29 cellular contexts compared by ENCODE assay signal in genomic region chr17:83179811-83180210, GRCh38.
DNase-seq lines count a peak whose midpoint lies in the region; ATAC-seq, FAIRE-seq and TF ChIP-seq lines count a peak whose summit lies in the region.
"Had no signal": no experiment of that assay in that cellular context is flagged by ENCODE, and none has a peak within 500 bp of the region (broad histone marks: within the 10 kb centered on the region; RNA-seq: fewer than 3 reads in every experiment).

No MANE protein-coding gene starts in this region.

- H3K4me1 Mint-ChIP-seq in nephron: peaks cover 51% of the 10 kb centered on the region

- H3K27me3 Mint-ChIP-seq in nephron (ENCODE audit: low read depth): peaks cover 27% of the 10 kb centered on the region

- H3K27me3 ChIP-seq in right lobe of liver: no peaks in the 10 kb centered on the region
- peaks cover 21 to 72% of the 10 kb centered on the region in 2 experiments for H3K27me3 ChIP-seq in HepG2 (ENCODE audit: control insufficient read depth in 1 of 2, insufficient read depth in 2 of 2, low read length in 2 of 2)
- no peaks in the 10 kb centered on the region for H3K27me3 ChIP-seq in thyroid gland
- H3K27me3 ChIP-seq in upper lobe of left lung: no peaks in the 10 kb centered on the region
- no peaks in the 10 kb centered on the region for H3K27me3 ChIP-seq in A673 (replicated peaks; ENCODE audit: insufficient read depth, low read depth, low read length, poor library complexity)
- H3K27me3 ChIP-seq: adrenal gland, brain microvascular endothelial cell, left lung, MG63, pancreas, Peyer's patch, testis had no signal

- H4K20me1 ChIP-seq in HepG2 (ENCODE audit: insufficient read depth, low read length): peaks cover 8% of the 10 kb centered on the region; the same call in 1 of the 2 replicates

- no TSS peak for BruUV-seq in HepG2 (replicated peaks; lab: Mats Ljungman, UMichigan)
- no TSS peak for BruUV-seq in A673 (replicated peaks; lab: Mats Ljungman, UMichigan)

- intact Hi-C loops in right lobe of liver (cut with DNase I) (no loop called here), HepG2 (cut with micrococcal nuclease; ENCODE audit: unreplicated experiment) (no loop called here), thyroid gland (cut with DNase I) (no loop called here), A673 (cut with micrococcal nuclease; ENCODE audit: unreplicated experiment) (no loop called here)

- H3K36me3 Mint-ChIP-seq in nephron (ENCODE audit: low read depth): no peaks in the 10 kb centered on the region
- H3K36me3 Mint-ChIP-seq: CD4-positive, CD25-positive, alpha-beta regulatory T cell; naive thymus-derived CD4-positive, alpha-beta T cell had no signal

- no peak for TF ChIP-seq POLR2A in right lobe of liver (IDR thresholded peaks at IDR 0.05)
- TF ChIP-seq POLR2A in HepG2 (IDR thresholded peaks at IDR 0.05; ENCODE audit: insufficient read depth in 1 of 2, low read depth in 2 of 2, low read length in 2 of 2): no peak
- no peak for TF ChIP-seq POLR2A in thyroid gland (IDR thresholded peaks at IDR 0.05)
- TF ChIP-seq POLR2A in upper lobe of left lung (IDR thresholded peaks at IDR 0.05): no peak

- H3K9ac ChIP-seq in HepG2 (ENCODE audit: insufficient read depth, low read depth, low read length): no peak overlapping the region

- TF ChIP-seq RAD21 in HepG2 (CRISPR knock-in tag; IDR thresholded peaks at IDR 0.05): no peak

- WGBS in right lobe of liver (ENCODE audit: insufficient coverage, low coverage, low lambda C conversion rate, missing lambda C conversion rate): 91% methylated on average over 7 of the region's 9 CpGs
- 45% methylated on average over 9 of the region's 9 CpGs for WGBS in HepG2 (ENCODE audit: low lambda C conversion rate)
- WGBS in thyroid gland, 2 donors: 93 to 95% methylated on average over 9 of the region's 9 CpGs
- 86 to 98% methylated on average over 2 to 9 of the region's 9 CpGs for WGBS in upper lobe of left lung, 2 donors

- H3K79me2 ChIP-seq in HepG2 (ENCODE audit: insufficient read depth, low read length): no peaks in the 10 kb centered on the region

- FAIRE-seq in HepG2 (lab: Jason Lieb, UNC): no peak
- FAIRE-seq: D721Med, frontal cortex, pancreas had no signal

- CTCF ChIA-PET in HepG2 (lab: Yijun Ruan, JAX; ENCODE audit: low intra/inter-chr PET ratio, low total read pairs): no interaction called here
- CTCF ChIA-PET in A673 (lab: Charles Lee): no interaction called here

- H3K9me3 Mint-ChIP-seq in nephron: no peaks in the 10 kb centered on the region
- H3K9me3 Mint-ChIP-seq: naive thymus-derived CD4-positive, alpha-beta T cell had no signal

- no peak for ATAC-seq in right lobe of liver
- ATAC-seq in HepG2: no peak
- ATAC-seq in upper lobe of left lung (ENCODE audit: low FRiP score in 2 of 2): no peak
- ATAC-seq: left lung; naive thymus-derived CD4-positive, alpha-beta T cell; pancreas; right cardiac atrium had no signal

- H2AFZ ChIP-seq in HepG2 (ENCODE audit: low read length): no peak overlapping the region

- H3K36me3 ChIP-seq in right lobe of liver: no peaks in the 10 kb centered on the region
- no peaks in the 10 kb centered on the region for H3K36me3 ChIP-seq in HepG2 (replicated peaks in 1 of 2; ENCODE audit: control insufficient read depth in 1 of 2, insufficient read depth in 2 of 2, low read length in 2 of 2)
- H3K36me3 ChIP-seq in thyroid gland: no peaks in the 10 kb centered on the region
- H3K36me3 ChIP-seq in upper lobe of left lung: no peaks in the 10 kb centered on the region
- H3K36me3 ChIP-seq in A673 (ENCODE audit: insufficient read depth, low read length, poor library complexity, severe bottlenecking): no peaks in the 10 kb centered on the region
- H3K36me3 ChIP-seq: adrenal gland, brain microvascular endothelial cell, left lung, MG63, pancreas, Peyer's patch had no signal

- no peak for TF ChIP-seq CTCF in right lobe of liver (IDR thresholded peaks at IDR 0.05)
- no peak for TF ChIP-seq CTCF in HepG2 (CRISPR knock-in tag; IDR thresholded peaks at IDR 0.05)
- TF ChIP-seq CTCF in nephron (IDR thresholded peaks at IDR 0.05; ENCODE audit: unreplicated experiment in 3 of 3): no peak
- TF ChIP-seq CTCF in thyroid gland (IDR thresholded peaks at IDR 0.05): no peak
- TF ChIP-seq CTCF in upper lobe of left lung (IDR thresholded peaks at IDR 0.05): no peak
- TF ChIP-seq CTCF in A673 (conservative IDR thresholded peaks at IDR 0.05; ENCODE audit: low read depth, low read length): no peak

- H3K4me3 ChIP-seq in right lobe of liver (no peak overlapping the region), HepG2 (replicated peaks in 1 of 3; ENCODE audit: insufficient read depth in 1 of 3, low read depth in 2 of 3, low read length in 3 of 3) (no peak overlapping the region), thyroid gland (replicated peaks in 1 of 3) (no peak overlapping the region), upper lobe of left lung (no peak overlapping the region), A673 (ENCODE audit: low read depth, low read length, poor library complexity, severe bottlenecking) (no peak overlapping the region)
- H3K4me3 ChIP-seq: adrenal gland, left lung, MG63, pancreas, Peyer's patch, testis had no signal

- no peak overlapping the region for H3K4me3 Mint-ChIP-seq in nephron
- H3K4me3 Mint-ChIP-seq: CD4-positive, CD25-positive, alpha-beta regulatory T cell; naive thymus-derived CD4-positive, alpha-beta T cell had no signal

- H3K27ac Mint-ChIP-seq in nephron: peak overlapping the region; percentile 2 to 63 (median 11)
- H3K27ac Mint-ChIP-seq: CD4-positive, CD25-positive, alpha-beta regulatory T cell had no signal

- in situ Hi-C loops in HepG2 (cut with HindIII; ENCODE audit: extremely low pct_ligation_motif_present, low pct_unique_long_range_greater_than_20kb): no loop called here

- no peak overlapping the region for H3K4me2 ChIP-seq in HepG2 (ENCODE audit: low read depth, low read length)

- no peaks in the 10 kb centered on the region for H3K9me3 ChIP-seq in right lobe of liver
- H3K9me3 ChIP-seq in HepG2 (ENCODE audit: low read length): no peaks in the 10 kb centered on the region
- no peaks in the 10 kb centered on the region for H3K9me3 ChIP-seq in thyroid gland
- H3K9me3 ChIP-seq in upper lobe of left lung: no peaks in the 10 kb centered on the region
- H3K9me3 ChIP-seq in A673 (ENCODE audit: low read depth, low read length, poor library complexity, severe bottlenecking): no peaks in the 10 kb centered on the region
- H3K9me3 ChIP-seq: adrenal gland, left lung, MG63, pancreas, Peyer's patch, testis had no signal

- DNase-seq in right lobe of liver (peak in 2 of 3 donors; percentile 23 to 34), HepG2 (ENCODE audit: low spot score) (no peak), caudate nucleus (lab: John Stamatoyannopoulos, UW) (no peak), thyroid gland (no peak), upper lobe of left lung (no peak), A673 (ENCODE audit: low spot score) (no peak), anterior cingulate cortex (lab: John Stamatoyannopoulos, UW) (no peak)
- DNase-seq: activated CD4-positive, alpha-beta T cell treated with anti-CD3 and anti-CD28 coated beads, Interleukin-2, amount 50 U/mL, for 4 hours; activated gamma-delta T cell treated with Interleukin-2 at 50 U/mL for 16 hours; brain microvascular endothelial cell; CD4-positive, CD25-positive, alpha-beta regulatory T cell; KG1; left lung; MG63; NCI-H2227 treated with DMSO at 0.1 percent for 48 hours; right cardiac atrium; SIG-M5; stimulated activated CD4-positive, alpha-beta T cell treated with anti-CD3 and anti-CD28 coated beads, Interleukin-12 subunit alpha, Interleukin-12 subunit beta, amount 100 ng/mL, for 4 hours; stimulated activated CD4-positive, alpha-beta T cell treated with anti-CD3 and anti-CD28 coated beads, Interleukin-4, amount 100 ng/mL, for 1 hour; stimulated activated naive CD4-positive, alpha-beta T cell treated with Interleukin-2 at 50 U/mL for 16 hours; testis had no signal

- POLR2A ChIA-PET in HepG2 (lab: Yijun Ruan, JAX) (no interaction called here), A673 (lab: Charles Lee; ENCODE audit: low non-redundant PET) (no interaction called here)

- H3K4me1 ChIP-seq in right lobe of liver (no peaks in the 10 kb centered on the region), HepG2 (ENCODE audit: insufficient read depth, low read length) (peaks cover 10% of the 10 kb centered on the region), thyroid gland (peaks cover 16 to 27% of the 10 kb centered on the region in 2 donors), upper lobe of left lung (peaks cover 10 to 17% (median 15%) of the 10 kb centered on the region in 4 donors), A673 (ENCODE audit: insufficient read depth, low read length, poor library complexity, severe bottlenecking) (no peaks in the 10 kb centered on the region)
- H3K4me1 ChIP-seq: adrenal gland, pancreas had no signal

- no peak for TF ChIP-seq EP300 in HepG2 (IDR thresholded peaks at IDR 0.05; ENCODE audit: low read depth in 2 of 2, low read length in 2 of 2)
- TF ChIP-seq EP300 in HepG2 (CRISPR knock-in tag; IDR thresholded peaks at IDR 0.05; ENCODE audit: borderline replicate concordance): no peak
- TF ChIP-seq EP300 in upper lobe of left lung (IDR thresholded peaks at IDR 0.05): no peak

- H3K27ac ChIP-seq in right lobe of liver (no peak overlapping the region), HepG2 (ENCODE audit: extremely low read length, insufficient read depth, low read length) (no peak overlapping the region), caudate nucleus (ENCODE audit: low read depth, low read length) (peak overlapping the region; percentile 36), thyroid gland (peak overlapping the region in 2 of 3 donors; percentile 82), upper lobe of left lung (no peak overlapping the region), A673 (ENCODE audit: low read depth, low read length, poor library complexity, severe bottlenecking) (no peak overlapping the region)
- H3K27ac ChIP-seq: adrenal gland, brain microvascular endothelial cell, left lung, pancreas, Peyer's patch, testis, VCaP had no signal

TF ChIP-seq in HepG2, 621 proteins besides CTCF, POLR2A, EP300 and RAD21 (continues in another document):
- no peak for TF ChIP-seq RFX1 (IDR thresholded peaks at IDR 0.05)
- no peak for TF ChIP-seq POGK (CRISPR knock-in tag; conservative IDR thresholded peaks at IDR 0.05)
- TF ChIP-seq AKAP8 (CRISPR knock-in tag; IDR thresholded peaks at IDR 0.05): no peak
- no peak for TF ChIP-seq PHF8 (CRISPR knock-in tag; IDR thresholded peaks at IDR 0.05)
- TF ChIP-seq ZNF777 (CRISPR knock-in tag; IDR thresholded peaks at IDR 0.05): no peak

Comparison
In these comparisons a context has a peak if more than half of its experiments do, and no peak if none do; other contexts are left out.
1. DNase-seq: peak in right lobe of liver (2 of 3); none in HepG2 (single experiment), caudate nucleus (0 of 61), thyroid gland (0 of 2), upper lobe of left lung (0 of 2), A673 (single experiment) and anterior cingulate cortex (0 of 58).
2. H3K27ac ChIP-seq: peak in caudate nucleus (single experiment) and thyroid gland (2 of 3); none in right lobe of liver (0 of 3), HepG2 (single experiment), upper lobe of left lung (0 of 4) and A673 (single experiment).